15 cellular contexts compared by ENCODE assay signal in the genomic region with DNA sequence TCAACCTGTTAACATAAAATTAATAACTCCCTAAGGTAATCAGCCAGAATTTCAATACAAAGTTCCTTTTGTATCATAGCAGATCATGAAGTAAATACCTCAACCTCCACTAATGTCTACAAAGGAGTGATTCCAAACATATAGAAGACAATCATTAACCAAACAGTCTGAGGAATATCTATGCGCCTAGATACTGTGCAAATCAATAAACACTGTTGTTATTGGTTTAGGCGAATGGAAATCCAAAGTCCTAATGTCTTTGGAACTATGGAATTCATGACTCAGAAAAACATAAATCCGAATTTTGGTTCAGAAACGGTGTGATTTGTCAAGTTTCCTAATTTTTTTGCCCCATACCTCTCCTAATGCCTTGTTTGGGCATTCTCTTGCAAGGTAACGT.
A peak's percentile ranks its signal among the peaks of the same experiment; 100 is the strongest.
DNase-seq lines count a peak whose midpoint lies in the region; ATAC-seq, FAIRE-seq and TF ChIP-seq lines count a peak whose summit lies in the region.
"Had no signal": no experiment of that assay in that cellular context is flagged by ENCODE, and none has a peak within 500 bp of the region (broad histone marks: within the 10 kb centered on the region; RNA-seq: fewer than 3 reads in every experiment).

No MANE protein-coding gene starts in this region.

- H3K4me2 ChIP-seq in endothelial cell of umbilical vein (ENCODE audit: insufficient read depth, low read length), result peak overlapping the region; percentile 8
- H3K4me2 ChIP-seq: BLaER1 had no signal

- H3K36me3 ChIP-seq in endothelial cell of umbilical vein (ENCODE audit: control insufficient read depth in 2 of 2, extremely low read depth in 1 of 2, insufficient read depth in 2 of 2, low read length in 2 of 2), result no peaks in the 10 kb centered on the region
- H3K36me3 ChIP-seq in small intestine (ENCODE audit: control insufficient read depth in 2 of 2, insufficient read depth in 2 of 2, low read length in 2 of 2), result no peaks in the 10 kb centered on the region
- no peaks in the 10 kb centered on the region for H3K36me3 ChIP-seq in gastrocnemius medialis
- no peaks in the 10 kb centered on the region for H3K36me3 ChIP-seq in ovary

- H3K4me1 ChIP-seq in endothelial cell of umbilical vein (ENCODE audit: control insufficient read depth, extremely low read depth, insufficient read depth, low read length) (peaks cover 20% of the 10 kb centered on the region), small intestine (ENCODE audit: control insufficient read depth in 2 of 2, insufficient read depth in 1 of 2, low read depth in 1 of 2, low read length in 1 of 2) (no peaks in the 10 kb centered on the region), gastrocnemius medialis (no peaks in the 10 kb centered on the region), ovary (ENCODE audit: insufficient read depth) (peaks cover 1% of the 10 kb centered on the region)

- no peaks in the 10 kb centered on the region for H3K79me2 ChIP-seq in endothelial cell of umbilical vein (ENCODE audit: control insufficient read depth, insufficient read depth, low read length)

- H2AFZ ChIP-seq in endothelial cell of umbilical vein (ENCODE audit: low read depth, low read length), result no peak overlapping the region
- H2AFZ ChIP-seq: GM23248 had no signal

- 44 to 75% (median 48%) methylated on average over 5 of the region's 5 CpGs for WGBS in small intestine, 3 donors
- WGBS in ovary, 3 donors, result 84 to 98% (median 88%) methylated on average over 5 of the region's 5 CpGs

- no peak for ATAC-seq in gastrocnemius medialis
- ATAC-seq in HG03571 (IDR thresholded peaks at IDR 0.05; ENCODE audit: unreplicated experiment), result no peak
- ATAC-seq: GM12878, HCT116 had no signal

- FAIRE-seq in GM12891 (lab: Jason Lieb, UNC), result peak; percentile 45
- FAIRE-seq in endothelial cell of umbilical vein (lab: Jason Lieb, UNC), result no peak
- no peak for FAIRE-seq in small intestine (lab: Jason Lieb, UNC)
- FAIRE-seq: GM12878 had no signal

- no peaks in the 10 kb centered on the region for H3K9me1 ChIP-seq in endothelial cell of umbilical vein (replicated peaks; ENCODE audit: control insufficient read depth, extremely low read depth, insufficient read depth, low read length)

- no peaks in the 10 kb centered on the region for H3K9me3 ChIP-seq in endothelial cell of umbilical vein (replicated peaks; ENCODE audit: control insufficient read depth, insufficient read depth, low read length)
- H3K9me3 ChIP-seq in small intestine (ENCODE audit: control insufficient read depth, low read depth), result no peaks in the 10 kb centered on the region
- no peaks in the 10 kb centered on the region for H3K9me3 ChIP-seq in gastrocnemius medialis
- no peaks in the 10 kb centered on the region for H3K9me3 ChIP-seq in ovary
- H3K9me3 ChIP-seq: BLaER1 had no signal

- no peaks in the 10 kb centered on the region for H3K27me3 ChIP-seq in endothelial cell of umbilical vein (ENCODE audit: control insufficient read depth in 2 of 2, insufficient read depth in 2 of 2, low read length in 2 of 2)
- H3K27me3 ChIP-seq in small intestine (ENCODE audit: control insufficient read depth in 2 of 2, insufficient read depth in 2 of 2, low read length in 2 of 2), result no peaks in the 10 kb centered on the region
- no peaks in the 10 kb centered on the region for H3K27me3 ChIP-seq in gastrocnemius medialis
- no peaks in the 10 kb centered on the region for H3K27me3 ChIP-seq in ovary
- H3K27me3 ChIP-seq: BLaER1 had no signal

- POLR2A ChIA-PET in endothelial cell of umbilical vein (lab: Charles Lee), result no interaction called here

- H3K4me3 ChIP-seq in endothelial cell of umbilical vein (replicated peaks in 1 of 3; ENCODE audit: insufficient read depth in 1 of 3, low read depth in 1 of 3, low read length in 3 of 3) (no peak overlapping the region), small intestine (ENCODE audit: low read depth in 1 of 2, low read length in 2 of 2) (no peak overlapping the region), gastrocnemius medialis (no peak overlapping the region), ovary (no peak overlapping the region)
- H3K4me3 ChIP-seq: BLaER1, GM12878, GM23248 had no signal

- H3K9ac ChIP-seq in endothelial cell of umbilical vein (replicated peaks; ENCODE audit: extremely low read depth, insufficient read depth, low read length), result no peak overlapping the region
- H3K9ac ChIP-seq: BLaER1, GM23248 had no signal

- TF ChIP-seq EP300 in ovary (IDR thresholded peaks at IDR 0.05), result no peak

- TF ChIP-seq POLR2A in GM12891 (IDR thresholded peaks at IDR 0.05; ENCODE audit: low read depth, low read length) (no peak), endothelial cell of umbilical vein (IDR thresholded peaks at IDR 0.05; ENCODE audit: low read depth, low read length) (no peak), gastrocnemius medialis (IDR thresholded peaks at IDR 0.05) (no peak), ovary (IDR thresholded peaks at IDR 0.05) (no peak)

- dilution Hi-C loops in endothelial cell of umbilical vein (cut with MboI; ENCODE audit: extremely low pct_ligation_motif_present, low sequenced_read_pairs), result no loop called here

- H4K20me1 ChIP-seq in endothelial cell of umbilical vein (replicated peaks; ENCODE audit: control insufficient read depth, extremely low read depth, insufficient read depth, low read length), result no peaks in the 10 kb centered on the region
- H4K20me1 ChIP-seq: BLaER1 had no signal

- CTCF ChIA-PET in endothelial cell of umbilical vein (lab: Charles Lee), result no interaction called here

- intact Hi-C loops in endothelial cell of umbilical vein (cut with micrococcal nuclease), result no loop called here
- intact Hi-C loops in gastrocnemius medialis (cut with DNase I; ENCODE audit: low total_unique reads), result no loop called here
- intact Hi-C loops in ovary (cut with DNase I), result no loop called here

- no peak for DNase-seq in GM12891 (ENCODE audit: insufficient read length, low spot score)
- peak; percentile 76 for DNase-seq in HuH-7 (ENCODE audit: low spot score)
- DNase-seq in endothelial cell of umbilical vein (ENCODE audit: low read depth, low spot score), result no peak
- DNase-seq in small intestine, result peak; percentile 70
- DNase-seq in gastrocnemius medialis, result no peak
- DNase-seq in ovary, result no peak
- no peak for DNase-seq in GF-D8 (lab: John Stamatoyannopoulos, UW)
- DNase-seq: AML-193; CD8-positive, alpha-beta memory T cell; DMS53; GM23248 had no signal

- no peak for TF ChIP-seq CTCF in endothelial cell of umbilical vein (IDR thresholded peaks at IDR 0.05; ENCODE audit: extremely low read depth in 1 of 2, insufficient read depth in 1 of 2, low read depth in 1 of 2, low read length in 2 of 2)
- TF ChIP-seq CTCF in gastrocnemius medialis (IDR thresholded peaks at IDR 0.05 in 4 of 5, conservative IDR thresholded peaks at IDR 0.05 in 1 of 5), result no peak
- no peak for TF ChIP-seq CTCF in ovary (IDR thresholded peaks at IDR 0.05)

- BruUV-seq in endothelial cell of umbilical vein (replicated peaks; lab: Mats Ljungman, UMichigan), result no TSS peak

- in situ Hi-C loops in gastrocnemius medialis (cut with MboI; ENCODE audit: low sequenced_read_pairs in 4 of 4), result no loop called here

- H3K27ac ChIP-seq in endothelial cell of umbilical vein (ENCODE audit: insufficient read depth, low read depth, low read length) (no peak overlapping the region), small intestine (ENCODE audit: low read depth in 1 of 2, low read length in 1 of 2) (no peak overlapping the region), gastrocnemius medialis (no peak overlapping the region), ovary (no peak overlapping the region)
- H3K27ac ChIP-seq: BLaER1, GM23248 had no signal

TF ChIP-seq in GM12891, 5 proteins besides CTCF, POLR2A, EP300 and RAD21:
- TF ChIP-seq SPI1 (IDR thresholded peaks at IDR 0.05; ENCODE audit: low read depth, low read length) (no peak), POLR2AphosphoS5 (IDR thresholded peaks at IDR 0.05; ENCODE audit: low read depth, low read length) (no peak), POU2F2 (IDR thresholded peaks at IDR 0.05; ENCODE audit: low read depth, low read length) (no peak), TAF1 (IDR thresholded peaks at IDR 0.05; ENCODE audit: low read depth, low read length) (no peak), PAX5 (IDR thresholded peaks at IDR 0.05; ENCODE audit: insufficient read depth, low read length, severe bottlenecking) (no peak)

TF ChIP-seq in endothelial cell of umbilical vein, 7 proteins besides CTCF, POLR2A, EP300 and RAD21:
- no peak for TF ChIP-seq EZH2 (IDR thresholded peaks at IDR 0.05; ENCODE audit: borderline replicate concordance, low read depth, low read length, severe bottlenecking)

Comparison
In these comparisons a context has a peak if more than half of its experiments do, and no peak if none do; other contexts are left out.
1. DNase-seq: peak in HuH-7 (single experiment) and small intestine (single experiment); none in GM12891 (single experiment), endothelial cell of umbilical vein (single experiment), gastrocnemius medialis (0 of 2), ovary (0 of 5) and GF-D8 (single experiment).